13 cellular contexts compared by ENCODE assay signal in the genomic region with DNA sequence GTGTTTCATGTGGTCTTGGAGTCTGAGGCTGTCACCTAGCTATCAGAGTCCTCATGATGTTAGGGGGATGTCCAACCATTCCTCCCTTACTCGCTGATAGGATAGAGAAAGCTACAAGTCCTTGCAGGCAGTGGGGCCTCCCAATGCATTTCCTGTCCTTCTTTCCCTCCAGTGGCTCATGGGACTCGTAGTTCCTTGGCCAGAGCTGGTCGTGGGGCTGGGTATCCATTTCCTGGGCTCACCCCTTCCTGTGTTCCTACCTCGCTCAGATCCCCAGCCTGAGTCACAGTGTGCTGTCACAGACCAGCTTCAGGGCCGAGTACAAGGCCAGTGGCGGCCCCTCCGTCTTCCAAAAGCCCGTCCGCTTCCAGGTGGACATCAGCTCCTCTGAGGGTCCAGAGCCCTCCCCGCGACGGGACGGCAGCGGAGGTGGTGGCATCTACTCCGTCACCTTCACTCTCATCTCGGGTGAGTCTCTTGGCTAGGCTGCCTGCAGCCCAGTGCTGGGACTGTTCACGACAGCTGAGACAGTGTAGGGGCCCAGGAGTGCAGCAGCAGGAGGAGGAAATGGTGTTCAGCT. TPM values are rescaled to one million over a fixed set of nuclear protein-coding genes. Genes with fewer than 3 reads are reported as not detected.
DNase-seq lines count a peak whose midpoint lies in the region; ATAC-seq and TF ChIP-seq lines count a peak whose summit lies in the region.
"Had no signal": no experiment of that assay in that cellular context is flagged by ENCODE, and none has a peak within 500 bp of the region (broad histone marks: within the 10 kb centered on the region; RNA-seq: fewer than 3 reads in every experiment).

No MANE protein-coding gene starts in this region.

- CTCF ChIA-PET in HEK293 (lab: Yijun Ruan, JAX), result interaction anchor here (0.6 kb wide), 2 partner anchors 79 to 165 kb away, joined by 3 read pairs; no protein-coding TSS in a partner anchor

- H3K9me3 ChIP-seq in HEK293 (ENCODE audit: control insufficient read depth, insufficient read depth, low read depth, low read length) (no peaks in the 10 kb centered on the region), suprapubic skin (no peaks in the 10 kb centered on the region)
- H3K9me3 ChIP-seq: left lung, ovary had no signal

- H3K27me3 ChIP-seq in suprapubic skin, result no peaks in the 10 kb centered on the region
- H3K27me3 ChIP-seq: foreskin keratinocyte, left lung, ovary, tibial nerve had no signal

- no peak overlapping the region for H3K4me3 ChIP-seq in HEK293 (ENCODE audit: low read depth, low read length)
- peak overlapping the region; percentile 41 for H3K4me3 ChIP-seq in fibroblast of villous mesenchyme (ENCODE audit: low read depth, low read length)
- H3K4me3 ChIP-seq in suprapubic skin, result no peak overlapping the region
- H3K4me3 ChIP-seq: left lung, ovary, tibial nerve had no signal

- TF ChIP-seq CTCF in HEK293 (tag by site-specific recombination; IDR thresholded peaks at IDR 0.05), result no peak
- TF ChIP-seq CTCF in fibroblast of villous mesenchyme (IDR thresholded peaks at IDR 0.05; ENCODE audit: insufficient read depth, low read depth, low read length), result no peak
- no peak for TF ChIP-seq CTCF in suprapubic skin (IDR thresholded peaks at IDR 0.05)

- POLR2A ChIA-PET in HEK293 (lab: Yijun Ruan, JAX), result interaction anchor here (1.0 kb wide), 1 partner anchor 33 kb away, joined by 3 read pairs; a partner anchor contains a TSS

- no peak for TF ChIP-seq EP300 in suprapubic skin (IDR thresholded peaks at IDR 0.05)

- peaks cover 17 to 71% of the 10 kb centered on the region in 2 experiments for H3K36me3 ChIP-seq in HEK293 (ENCODE audit: control insufficient read depth in 2 of 2, insufficient read depth in 1 of 2, low read length in 2 of 2)
- H3K36me3 ChIP-seq in suprapubic skin, result no peaks in the 10 kb centered on the region
- H3K36me3 ChIP-seq: left lung, ovary had no signal

- TF ChIP-seq POLR2A in suprapubic skin (IDR thresholded peaks at IDR 0.05), result no peak

- H3K27ac ChIP-seq in HEK293 (ENCODE audit: extremely low read depth, low read depth, low read length) (no peak overlapping the region), suprapubic skin (no peak overlapping the region)
- H3K27ac ChIP-seq: foreskin keratinocyte, left lung, ovary, tibial nerve had no signal

- DNase-seq in RKO (ENCODE audit: low spot score), result peak; percentile 24
- DNase-seq in fibroblast of villous mesenchyme (ENCODE audit: low read depth), result peak; percentile 43
- no peak for DNase-seq in suprapubic skin (ENCODE audit: low spot score in 2 of 2)
- DNase-seq: foreskin keratinocyte, HCEC 1CT, left lung, NCI-H187, SHP77 treated with DMSO at 0.1 percent for 48 hours had no signal

- H3K4me1 ChIP-seq in HEK293 (ENCODE audit: control insufficient read depth, insufficient read depth, low read length) (peaks cover 3% of the 10 kb centered on the region; the same call in 1 of the 2 replicates), suprapubic skin (peaks cover 12% of the 10 kb centered on the region)
- H3K4me1 ChIP-seq: foreskin keratinocyte had no signal

- 92% methylated on average over 17 of the region's 17 CpGs for WGBS in suprapubic skin

- ATAC-seq in SK-N-SH treated with all-trans-retinoic acid at 6 μM for 48 hours (no peak), GM18867 (IDR thresholded peaks at IDR 0.05; ENCODE audit: unreplicated experiment) (no peak)

TF ChIP-seq in HEK293, 187 proteins besides CTCF, POLR2A, EP300 and RAD21 (continues in another document):
- TF ChIP-seq, protein P1, sequence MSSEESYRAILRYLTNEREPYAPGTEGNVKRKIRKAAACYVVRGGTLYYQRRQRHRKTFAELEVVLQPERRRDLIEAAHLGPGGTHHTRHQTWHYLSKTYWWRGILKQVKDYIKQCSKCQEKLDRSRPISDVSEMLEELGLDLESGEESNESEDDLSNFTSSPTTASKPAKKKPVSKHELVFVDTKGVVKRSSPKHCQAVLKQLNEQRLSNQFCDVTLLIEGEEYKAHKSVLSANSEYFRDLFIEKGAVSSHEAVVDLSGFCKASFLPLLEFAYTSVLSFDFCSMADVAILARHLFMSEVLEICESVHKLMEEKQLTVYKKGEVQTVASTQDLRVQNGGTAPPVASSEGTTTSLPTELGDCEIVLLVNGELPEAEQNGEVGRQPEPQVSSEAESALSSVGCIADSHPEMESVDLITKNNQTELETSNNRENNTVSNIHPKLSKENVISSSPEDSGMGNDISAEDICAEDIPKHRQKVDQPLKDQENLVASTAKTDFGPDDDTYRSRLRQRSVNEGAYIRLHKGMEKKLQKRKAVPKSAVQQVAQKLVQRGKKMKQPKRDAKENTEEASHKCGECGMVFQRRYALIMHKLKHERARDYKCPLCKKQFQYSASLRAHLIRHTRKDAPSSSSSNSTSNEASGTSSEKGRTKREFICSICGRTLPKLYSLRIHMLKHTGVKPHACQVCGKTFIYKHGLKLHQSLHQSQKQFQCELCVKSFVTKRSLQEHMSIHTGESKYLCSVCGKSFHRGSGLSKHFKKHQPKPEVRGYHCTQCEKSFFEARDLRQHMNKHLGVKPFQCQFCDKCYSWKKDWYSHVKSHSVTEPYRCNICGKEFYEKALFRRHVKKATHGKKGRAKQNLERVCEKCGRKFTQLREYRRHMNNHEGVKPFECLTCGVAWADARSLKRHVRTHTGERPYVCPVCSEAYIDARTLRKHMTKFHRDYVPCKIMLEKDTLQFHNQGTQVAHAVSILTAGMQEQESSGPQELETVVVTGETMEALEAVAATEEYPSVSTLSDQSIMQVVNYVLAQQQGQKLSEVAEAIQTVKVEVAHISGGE (tag by site-specific recombination; conservative IDR thresholded peaks at IDR 0.05; ENCODE audit: low read depth), result peak; percentile 28; the same call in 1 of the 2 replicates
- TF ChIP-seq, protein P2, sequence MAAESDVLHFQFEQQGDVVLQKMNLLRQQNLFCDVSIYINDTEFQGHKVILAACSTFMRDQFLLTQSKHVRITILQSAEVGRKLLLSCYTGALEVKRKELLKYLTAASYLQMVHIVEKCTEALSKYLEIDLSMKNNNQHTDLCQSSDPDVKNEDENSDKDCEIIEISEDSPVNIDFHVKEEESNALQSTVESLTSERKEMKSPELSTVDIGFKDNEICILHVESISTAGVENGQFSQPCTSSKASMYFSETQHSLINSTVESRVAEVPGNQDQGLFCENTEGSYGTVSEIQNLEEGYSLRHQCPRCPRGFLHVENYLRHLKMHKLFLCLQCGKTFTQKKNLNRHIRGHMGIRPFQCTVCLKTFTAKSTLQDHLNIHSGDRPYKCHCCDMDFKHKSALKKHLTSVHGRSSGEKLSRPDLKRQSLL (tag by site-specific recombination; IDR thresholded peaks at IDR 0.05), result no peak
- no peak for TF ChIP-seq ZNF133 (tag by site-specific recombination; IDR thresholded peaks at IDR 0.05)
- TF ChIP-seq ZNF292 (tag by site-specific recombination; IDR thresholded peaks at IDR 0.05; ENCODE audit: borderline replicate concordance, low read depth), result no peak
- TF ChIP-seq ZNF510 (tag by site-specific recombination; IDR thresholded peaks at IDR 0.05; ENCODE audit: insufficient replicate concordance), result no peak

TF ChIP-seq in SK-N-SH treated with all-trans-retinoic acid at 6 μM for 48 hours, 23 proteins besides CTCF, POLR2A, EP300 and RAD21:
- no peak for TF ChIP-seq ISL1 (CRISPR knock-in tag; IDR thresholded peaks at IDR 0.05)
- TF ChIP-seq, protein P3, sequence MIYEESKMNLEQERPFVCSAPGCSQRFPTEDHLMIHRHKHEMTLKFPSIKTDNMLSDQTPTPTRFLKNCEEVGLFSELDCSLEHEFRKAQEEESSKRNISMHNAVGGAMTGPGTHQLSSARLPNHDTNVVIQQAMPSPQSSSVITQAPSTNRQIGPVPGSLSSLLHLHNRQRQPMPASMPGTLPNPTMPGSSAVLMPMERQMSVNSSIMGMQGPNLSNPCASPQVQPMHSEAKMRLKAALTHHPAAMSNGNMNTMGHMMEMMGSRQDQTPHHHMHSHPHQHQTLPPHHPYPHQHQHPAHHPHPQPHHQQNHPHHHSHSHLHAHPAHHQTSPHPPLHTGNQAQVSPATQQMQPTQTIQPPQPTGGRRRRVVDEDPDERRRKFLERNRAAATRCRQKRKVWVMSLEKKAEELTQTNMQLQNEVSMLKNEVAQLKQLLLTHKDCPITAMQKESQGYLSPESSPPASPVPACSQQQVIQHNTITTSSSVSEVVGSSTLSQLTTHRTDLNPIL (CRISPR knock-in tag; IDR thresholded peaks at IDR 0.05; ENCODE audit: low read depth), result no peak
- TF ChIP-seq, protein P4, sequence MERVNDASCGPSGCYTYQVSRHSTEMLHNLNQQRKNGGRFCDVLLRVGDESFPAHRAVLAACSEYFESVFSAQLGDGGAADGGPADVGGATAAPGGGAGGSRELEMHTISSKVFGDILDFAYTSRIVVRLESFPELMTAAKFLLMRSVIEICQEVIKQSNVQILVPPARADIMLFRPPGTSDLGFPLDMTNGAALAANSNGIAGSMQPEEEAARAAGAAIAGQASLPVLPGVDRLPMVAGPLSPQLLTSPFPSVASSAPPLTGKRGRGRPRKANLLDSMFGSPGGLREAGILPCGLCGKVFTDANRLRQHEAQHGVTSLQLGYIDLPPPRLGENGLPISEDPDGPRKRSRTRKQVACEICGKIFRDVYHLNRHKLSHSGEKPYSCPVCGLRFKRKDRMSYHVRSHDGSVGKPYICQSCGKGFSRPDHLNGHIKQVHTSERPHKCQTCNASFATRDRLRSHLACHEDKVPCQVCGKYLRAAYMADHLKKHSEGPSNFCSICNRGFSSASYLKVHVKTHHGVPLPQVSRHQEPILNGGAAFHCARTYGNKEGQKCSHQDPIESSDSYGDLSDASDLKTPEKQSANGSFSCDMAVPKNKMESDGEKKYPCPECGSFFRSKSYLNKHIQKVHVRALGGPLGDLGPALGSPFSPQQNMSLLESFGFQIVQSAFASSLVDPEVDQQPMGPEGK (CRISPR knock-in tag; IDR thresholded peaks at IDR 0.05; ENCODE audit: borderline replicate concordance), result no peak
- TF ChIP-seq ZFP30 (CRISPR knock-in tag; IDR thresholded peaks at IDR 0.05), result no peak
- no peak for TF ChIP-seq BACH2 (CRISPR knock-in tag; IDR thresholded peaks at IDR 0.05; ENCODE audit: borderline replicate concordance)
- no peak for TF ChIP-seq ZNF565 (CRISPR knock-in tag; conservative IDR thresholded peaks at IDR 0.05; ENCODE audit: low read depth)

RNA-seq across cellular contexts. Expression of a gene that starts 19.1 kb away (rescaled TPM):
- total RNA-seq in fibroblast of villous mesenchyme (not detected in 2 replicates), suprapubic skin (not detected)
- total RNA-seq: foreskin keratinocyte had no signal

RNA-seq across cellular contexts. Expression of a gene that starts 22.3 kb away (rescaled TPM):
- 5.6 and 6.1 TPM in 2 replicates for total RNA-seq in fibroblast of villous mesenchyme
- 1 to 10 TPM in 3 of 4 donors, under 1 TPM in 1; 0.68 to 2.3 (median 1.6) TPM for total RNA-seq in suprapubic skin

RNA-seq across cellular contexts. Expression of a gene that starts 26.2 kb away (rescaled TPM):
- 25.0 and 31.9 TPM in 2 replicates for total RNA-seq in fibroblast of villous mesenchyme
- 10 to 100 TPM; 17.9 to 46.7 (median 36.7) TPM for total RNA-seq in suprapubic skin

RNA-seq across cellular contexts. Expression of a gene that starts 33.6 kb away (rescaled TPM):
- 6.9 and 8.7 TPM in 2 replicates for total RNA-seq in fibroblast of villous mesenchyme
- total RNA-seq in suprapubic skin, result 10 to 100 TPM; 17.3 to 61.8 (median 39.1) TPM

RNA-seq across cellular contexts. Expression of a gene that starts 47.3 kb away (rescaled TPM):
- total RNA-seq in fibroblast of villous mesenchyme (35.1 and 38.9 TPM in 2 replicates), suprapubic skin (10 to 100 TPM; 49.0 to 56.2 (median 51.3) TPM)

Comparison
In these comparisons a context has a peak if more than half of its experiments do, and no peak if none do; other contexts are left out.
1. DNase-seq: peak in RKO (single experiment) and fibroblast of villous mesenchyme (single experiment); none in suprapubic skin (0 of 2).